ENCODE assay signal across 11 cellular contexts in genomic region chr12:125193798-125194562, GRCh38. TPM values are rescaled to one million over a fixed set of nuclear protein-coding genes. Genes with fewer than 3 reads are reported as not detected.
A peak's percentile ranks its signal among the peaks of the same experiment; 100 is the strongest.
DNase-seq lines count a peak whose midpoint lies in the region; ATAC-seq and TF ChIP-seq lines count a peak whose summit lies in the region.
"Had no signal": no experiment of that assay in that cellular context is flagged by ENCODE, and none has a peak within 500 bp of the region (broad histone marks: within the 10 kb centered on the region; RNA-seq: fewer than 3 reads in every experiment).

No MANE protein-coding gene starts in this region.

- H4K20me1 ChIP-seq in IMR-90 (ENCODE audit: insufficient read depth, low read length), result no peaks in the 10 kb centered on the region

- no peak overlapping the region for H4K91ac ChIP-seq in IMR-90 (ENCODE audit: insufficient read depth, low read depth, low read length)

- H3K18ac ChIP-seq in IMR-90 (ENCODE audit: low read depth, low read length), result no peak overlapping the region

- no peak overlapping the region for H4K8ac ChIP-seq in IMR-90 (ENCODE audit: low read depth in 2 of 2, low read length in 2 of 2)

- no peaks in the 10 kb centered on the region for H3K4me1 ChIP-seq in IMR-90 (ENCODE audit: control insufficient read depth, insufficient read depth, low read length)
- no peaks in the 10 kb centered on the region for H3K4me1 ChIP-seq in uterus

- in situ Hi-C loops in IMR-90 (cut with MboI; ENCODE audit: low sequenced_read_pairs), result loop anchor here (25.0 kb wide), 1 partner anchor 218 kb away; no protein-coding TSS in a partner anchor
- in situ Hi-C loops in astrocyte of the cerebellum (cut with HindIII; ENCODE audit: low sequenced_read_pairs), result no loop called here

- H3K23ac ChIP-seq in IMR-90 (ENCODE audit: low read depth, low read length), result no peak overlapping the region

- H3K56ac ChIP-seq in IMR-90 (ENCODE audit: extremely low read depth, insufficient read depth, low read length), result no peak overlapping the region

- peaks cover 14% of the 10 kb centered on the region for H3K27me3 ChIP-seq in IMR-90 (ENCODE audit: control insufficient read depth, insufficient read depth, low read length)
- H3K27me3 ChIP-seq in uterus, result peaks cover 0 to 23% of the 10 kb centered on the region in 2 donors

- DNase-seq in Daoy (ENCODE audit: low read depth) (peak; percentile 89), IMR-90 (peak; percentile 24), astrocyte of the cerebellum (ENCODE audit: low read depth) (peak; percentile 16), medulla oblongata (ENCODE audit: extremely low spot score) (peak; percentile 44), uterus (no peak), HUDEP-2 (lab: John Stamatoyannopoulos, UW; ENCODE audit: unreplicated experiment in 76 of 76) (no peak), GDM1 (lab: John Stamatoyannopoulos, UW) (no peak)
- no peak for DNase-seq in activated CD4-positive, alpha-beta T cell treated with anti-CD3 and anti-CD28 coated beads for 1 hour
- DNase-seq: stimulated activated CD4-positive, alpha-beta T cell treated with anti-CD3 and anti-CD28 coated beads, Interleukin-15, amount 100 ng/mL, for 24 hours; stomach had no signal

- dilution Hi-C loops in IMR-90 (cut with HindIII; ENCODE audit: low sequenced_read_pairs, unreplicated experiment), result no loop called here

- no peak overlapping the region for H2BK20ac ChIP-seq in IMR-90 (ENCODE audit: low read depth, low read length)

- 0% methylated on average over 3 of the region's 16 CpGs; no CpG with 5 or more reads in 1 of the 2 experiments for WGBS in IMR-90 (ENCODE audit: extremely low coverage in 2 of 2, insufficient read length in 1 of 2), 2 experiments

- CTCF ChIA-PET in IMR-90 (lab: Yijun Ruan, JAX), result no interaction called here

- H3K14ac ChIP-seq in IMR-90 (replicated peaks; ENCODE audit: low read depth, low read length), result no peak overlapping the region

- H3K9me3 ChIP-seq in IMR-90 (ENCODE audit: control insufficient read depth, insufficient read depth, low read length), result no peaks in the 10 kb centered on the region
- H3K9me3 ChIP-seq in uterus, result no peaks in the 10 kb centered on the region
- H3K9me3 ChIP-seq: stomach had no signal

- intact Hi-C loops in IMR-90 (cut with micrococcal nuclease) (no loop called here), uterus (cut with DNase I; ENCODE audit: low total_unique reads) (no loop called here)

- H3K9ac ChIP-seq in IMR-90 (ENCODE audit: low read depth, low read length), result no peak overlapping the region

- H3K9me1 ChIP-seq in IMR-90 (ENCODE audit: insufficient read depth, low read length), result no peaks in the 10 kb centered on the region

- H2BK5ac ChIP-seq in IMR-90 (ENCODE audit: low read depth, low read length, poor library complexity, severe bottlenecking), result no peak overlapping the region

- POLR2A ChIA-PET in IMR-90 (lab: Charles Lee; ENCODE audit: unreplicated experiment), result no interaction called here

- H2AK9ac ChIP-seq in IMR-90 (replicated peaks; ENCODE audit: low read depth, low read length, poor library complexity), result no peak overlapping the region

- no peak for TF ChIP-seq RAD21 in IMR-90 (IDR thresholded peaks at IDR 0.05; ENCODE audit: low read length)

- TF ChIP-seq POLR2A in IMR-90 (IDR thresholded peaks at IDR 0.05; ENCODE audit: low read depth, low read length) (no peak), uterus (IDR thresholded peaks at IDR 0.05) (no peak)

- no peaks in the 10 kb centered on the region for H3K79me1 ChIP-seq in IMR-90 (ENCODE audit: low read depth in 1 of 2, low read length in 2 of 2)

- H3K27ac ChIP-seq in IMR-90 (ENCODE audit: insufficient read depth, low read length) (no peak overlapping the region), uterus (no peak overlapping the region)
- H3K27ac ChIP-seq: stomach had no signal

- H2BK120ac ChIP-seq in IMR-90 (ENCODE audit: low read depth, low read length), result no peak overlapping the region

- H3K4me3 ChIP-seq in IMR-90 (ENCODE audit: insufficient read depth, low read depth, low read length) (no peak overlapping the region), astrocyte of the cerebellum (ENCODE audit: low read depth, low read length) (peak overlapping the region; percentile 18), uterus (no peak overlapping the region)
- H3K4me3 ChIP-seq: stomach had no signal

- no peak overlapping the region for H4K5ac ChIP-seq in IMR-90 (ENCODE audit: low read depth, low read length)

- H3K36me3 ChIP-seq in IMR-90 (ENCODE audit: control insufficient read depth, insufficient read depth, low read length) (no peaks in the 10 kb centered on the region), uterus (no peaks in the 10 kb centered on the region)
- H3K36me3 ChIP-seq: stomach had no signal

- no peak overlapping the region for H3K4ac ChIP-seq in IMR-90 (ENCODE audit: low read depth, low read length)

- BruUV-seq in IMR-90 (replicated peaks; lab: Mats Ljungman, UMichigan), result no TSS peak

- no peak overlapping the region for H2AFZ ChIP-seq in IMR-90 (replicated peaks; ENCODE audit: low read length, poor library complexity)

- no peak; the same call in 1 of the 2 replicates for ATAC-seq in IMR-90 (ENCODE audit: low read depth)

- no peak for TF ChIP-seq CTCF in IMR-90 (conservative IDR thresholded peaks at IDR 0.05; ENCODE audit: low read depth, low read length)
- peak; percentile 14 for TF ChIP-seq CTCF in astrocyte of the cerebellum (IDR thresholded peaks at IDR 0.05; ENCODE audit: low read depth, low read length, missing control alignments)
- TF ChIP-seq CTCF in uterus (IDR thresholded peaks at IDR 0.05), result no peak

- no peak overlapping the region for H2AK5ac ChIP-seq in IMR-90 (ENCODE audit: low read depth, low read length)

- H3K4me2 ChIP-seq in IMR-90 (ENCODE audit: low read depth, low read length), result no peak overlapping the region

- H2BK15ac ChIP-seq in IMR-90 (ENCODE audit: low read depth, low read length), result no peak overlapping the region

TF ChIP-seq in IMR-90, 13 proteins besides CTCF, POLR2A, EP300 and RAD21:
- TF ChIP-seq, protein P1, sequence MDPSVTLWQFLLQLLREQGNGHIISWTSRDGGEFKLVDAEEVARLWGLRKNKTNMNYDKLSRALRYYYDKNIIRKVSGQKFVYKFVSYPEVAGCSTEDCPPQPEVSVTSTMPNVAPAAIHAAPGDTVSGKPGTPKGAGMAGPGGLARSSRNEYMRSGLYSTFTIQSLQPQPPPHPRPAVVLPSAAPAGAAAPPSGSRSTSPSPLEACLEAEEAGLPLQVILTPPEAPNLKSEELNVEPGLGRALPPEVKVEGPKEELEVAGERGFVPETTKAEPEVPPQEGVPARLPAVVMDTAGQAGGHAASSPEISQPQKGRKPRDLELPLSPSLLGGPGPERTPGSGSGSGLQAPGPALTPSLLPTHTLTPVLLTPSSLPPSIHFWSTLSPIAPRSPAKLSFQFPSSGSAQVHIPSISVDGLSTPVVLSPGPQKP (IDR thresholded peaks at IDR 0.05; ENCODE audit: borderline replicate concordance, low read depth, low read length), result no peak
- TF ChIP-seq SMC3 (IDR thresholded peaks at IDR 0.05; ENCODE audit: low read depth, low read length), result no peak
- TF ChIP-seq FOS (IDR thresholded peaks at IDR 0.05; ENCODE audit: low read depth, low read length), result no peak
- TF ChIP-seq NFE2L2 (IDR thresholded peaks at IDR 0.05; ENCODE audit: low read depth, low read length), result no peak
- no peak for TF ChIP-seq MAZ (IDR thresholded peaks at IDR 0.05; ENCODE audit: borderline replicate concordance, low read depth, low read length)
- TF ChIP-seq MAFK (IDR thresholded peaks at IDR 0.05; ENCODE audit: low read depth, low read length), result no peak
- TF ChIP-seq CHD1 (IDR thresholded peaks at IDR 0.05; ENCODE audit: low read depth, low read length), result no peak
- TF ChIP-seq RCOR1 (IDR thresholded peaks at IDR 0.05; ENCODE audit: insufficient replicate concordance, low read length), result no peak
- TF ChIP-seq MXI1 (IDR thresholded peaks at IDR 0.05; ENCODE audit: borderline replicate concordance, low read depth, low read length), result no peak
- no peak for TF ChIP-seq BHLHE40 (IDR thresholded peaks at IDR 0.05; ENCODE audit: low read depth, low read length)
- TF ChIP-seq, protein P2, sequence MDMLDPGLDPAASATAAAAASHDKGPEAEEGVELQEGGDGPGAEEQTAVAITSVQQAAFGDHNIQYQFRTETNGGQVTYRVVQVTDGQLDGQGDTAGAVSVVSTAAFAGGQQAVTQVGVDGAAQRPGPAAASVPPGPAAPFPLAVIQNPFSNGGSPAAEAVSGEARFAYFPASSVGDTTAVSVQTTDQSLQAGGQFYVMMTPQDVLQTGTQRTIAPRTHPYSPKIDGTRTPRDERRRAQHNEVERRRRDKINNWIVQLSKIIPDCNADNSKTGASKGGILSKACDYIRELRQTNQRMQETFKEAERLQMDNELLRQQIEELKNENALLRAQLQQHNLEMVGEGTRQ (IDR thresholded peaks at IDR 0.05; ENCODE audit: low read depth, low read length), result no peak
- TF ChIP-seq CEBPB (IDR thresholded peaks at IDR 0.05; ENCODE audit: low read depth, low read length), result no peak
- TF ChIP-seq RFX5 (IDR thresholded peaks at IDR 0.05; ENCODE audit: low read depth, low read length), result no peak

RNA-seq across cellular contexts. Expression of gene TMEM132B, which starts 7.8 kb away (rescaled TPM):
- total RNA-seq in Daoy (2014; rRNA removed; shearing (Covaris generic)), result 0.23 and 0.30 TPM in 2 replicates
- total RNA-seq in IMR-90 (2012; rRNA removed) (0.56 and 0.72 TPM in 2 replicates), uterus (1 to 10 TPM in 2 of 4 donors, under 1 TPM in 1, not detected in 1; 0.29 to 3.3 (median 2.0) TPM)
- 0.39 and 0.95 TPM in 2 replicates for polyA plus RNA-seq in IMR-90 (2012; rRNA removed)
- polyA plus RNA-seq in IMR-90 (2012; cell fraction: cytosol; rRNA removed), result 0.03 and 0.16 TPM in 2 replicates
- polyA plus RNA-seq in IMR-90 (2012; cell fraction: nucleus; rRNA removed; ENCODE audit: low replicate concordance), result 1.1 and 2.5 TPM in 2 replicates
- total RNA-seq: activated T-helper 1 cell treated with anti-CD3 and anti-CD28 coated beads, Interleukin-12 subunit alpha, Interleukin-12 subunit beta, Interleukin-2, Interleukin-4 antibody, amounts not matched to agents 30 ng/mL and 10 ng/mL and 1 ng/mL, durations not matched to agents 14 hours and 24 hours and 36 hours had no signal

Comparison
In these comparisons a context has a peak if more than half of its experiments do, and no peak if none do; other contexts are left out.
1. DNase-seq: peak in Daoy (single experiment), IMR-90 (single experiment), astrocyte of the cerebellum (single experiment) and medulla oblongata (single experiment); none in activated CD4-positive, alpha-beta T cell treated with anti-CD3 and anti-CD28 coated beads for 1 hour (single experiment), uterus (0 of 2), HUDEP-2 (0 of 76) and GDM1 (single experiment).